In the genomic region with DNA sequence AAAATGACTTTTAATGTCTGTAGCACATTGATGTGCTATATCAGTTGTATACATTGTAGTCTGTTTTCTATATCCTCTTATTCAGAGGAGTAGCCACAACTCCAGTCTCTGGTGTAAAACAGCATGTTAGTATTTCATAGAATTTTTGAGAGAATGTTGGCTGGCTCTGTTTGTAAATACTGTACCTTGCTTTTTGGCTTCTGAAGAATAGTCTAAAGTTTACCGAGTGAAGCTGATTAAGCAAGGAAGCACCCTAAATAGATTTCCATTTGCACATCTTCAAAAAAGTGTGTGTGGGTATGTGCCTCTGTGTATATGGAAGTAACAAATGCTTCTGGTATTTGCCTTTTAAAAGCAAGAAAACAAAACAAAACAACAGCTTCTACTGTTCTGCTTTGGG, we compare ENCODE assay signal across 27 cellular contexts. TPM values are rescaled to one million over a fixed set of nuclear protein-coding genes. Genes with fewer than 3 reads are reported as not detected.
DNase-seq lines count a peak whose midpoint lies in the region; ATAC-seq, FAIRE-seq and TF ChIP-seq lines count a peak whose summit lies in the region.
"Had no signal": no experiment of that assay in that cellular context is flagged by ENCODE, and none has a peak within 500 bp of the region (broad histone marks: within the 10 kb centered on the region; RNA-seq: fewer than 3 reads in every experiment).

No MANE protein-coding gene starts in this region.

- H3K36me3 Mint-ChIP-seq in GM23338 (ENCODE audit: low read depth), result peaks cover 4% of the 10 kb centered on the region

- H3K9ac ChIP-seq in K562 (ENCODE audit: insufficient read depth in 1 of 2, low read depth in 2 of 2, low read length in 2 of 2), result no peak overlapping the region
- H3K9ac ChIP-seq: BLaER1, parathyroid adenoma had no signal

- FAIRE-seq in K562 (lab: Jason Lieb, UNC), result no peak
- FAIRE-seq: GM18507 had no signal

- no peak for TF ChIP-seq EP300 in K562 (IDR thresholded peaks at IDR 0.05; ENCODE audit: low read length)

- BruUV-seq in K562 (replicated peaks; lab: Mats Ljungman, UMichigan), result no TSS peak

- no peak for TF ChIP-seq POLR2A in K562 (conservative IDR thresholded peaks at IDR 0.05)
- TF ChIP-seq POLR2A in right lobe of liver (IDR thresholded peaks at IDR 0.05), result no peak

- POLR2A ChIA-PET in K562 (lab: Yijun Ruan, JAX), result interaction anchor here (0.7 to 1.3 kb wide), 3 partner anchors 9 to 17 kb away, joined by 3 to 5 read pairs (median 3); no protein-coding TSS in a partner anchor

- TF ChIP-seq CTCF in GM23338 (conservative IDR thresholded peaks at IDR 0.05; ENCODE audit: low read depth in 2 of 2), result no peak
- no peak for TF ChIP-seq CTCF in K562 (IDR thresholded peaks at IDR 0.05 in 2 of 3, conservative IDR thresholded peaks at IDR 0.05 in 1 of 3; ENCODE audit: insufficient read depth in 2 of 3, low read depth in 1 of 3, low read length in 3 of 3)
- no peak for TF ChIP-seq CTCF in right lobe of liver (IDR thresholded peaks at IDR 0.05)

- in situ Hi-C loops in K562 (cut with MboI), result no loop called here
- in situ Hi-C loops in KBM-7 (cut with MboI; ENCODE audit: low pct_unique_long_range_greater_than_20kb, low sequenced_read_pairs), result no loop called here

- no peak overlapping the region for H3K27ac Mint-ChIP-seq in GM23338
- H3K27ac Mint-ChIP-seq: activated naive CD8-positive, alpha-beta T cell treated with anti-CD3 and anti-CD28 coated beads, Interleukin-2, amount 50 U/mL, for 24 hours had no signal

- intact Hi-C loops in K562 (cut with micrococcal nuclease) (no loop called here), right lobe of liver (cut with DNase I) (no loop called here)

- H3K27me3 Mint-ChIP-seq in GM23338 (ENCODE audit: insufficient read depth, low read depth, poor library complexity), result peaks cover 5% of the 10 kb centered on the region
- H3K27me3 Mint-ChIP-seq: activated naive CD8-positive, alpha-beta T cell treated with anti-CD3 and anti-CD28 coated beads, Interleukin-2, amount 50 U/mL, for 24 hours; naive thymus-derived CD4-positive, alpha-beta T cell had no signal

- CTCF ChIA-PET in K562 (lab: Yijun Ruan, JAX; ENCODE audit: low intra/inter-chr PET ratio), result no interaction called here

- WGBS in K562 (ENCODE audit: insufficient coverage, low coverage, missing lambda C conversion rate), result 44% methylated on average over 1 of the region's 1 CpG
- WGBS in right lobe of liver (ENCODE audit: insufficient coverage, low coverage, low lambda C conversion rate, missing lambda C conversion rate), result 5% methylated on average over 1 of the region's 1 CpG

- H3K27ac ChIP-seq in GM23338 (ENCODE audit: low read depth) (peak overlapping the region; percentile 32; the same call in 1 of the 2 replicates), K562 (ENCODE audit: extremely low read depth, low read depth, low read length) (0 out of 3 replicates have a peak overlapping the region, but pooled peaks have one; percentile 6), right lobe of liver (peak overlapping the region in 2 of 3 donors; percentile 20 to 47), substantia nigra (ENCODE audit: low read depth, low read length, poor library complexity, severe bottlenecking) (peak overlapping the region; percentile 74)
- H3K27ac ChIP-seq: BLaER1, parathyroid adenoma, SJCRH30 had no signal

- H3K9me2 ChIP-seq in GM23338 (ENCODE audit: insufficient read depth), result no peaks in the 10 kb centered on the region

- H3F3A ChIP-seq in GM23338 (replicated peaks; ENCODE audit: low read depth), result no peaks in the 10 kb centered on the region

- peaks cover 67% of the 10 kb centered on the region for H3K4me1 ChIP-seq in GM23338 (ENCODE audit: insufficient read depth)
- H3K4me1 ChIP-seq in K562 (replicated peaks in 1 of 2; ENCODE audit: control insufficient read depth in 2 of 2, insufficient read depth in 2 of 2, low read length in 2 of 2), result peaks cover 7 to 31% of the 10 kb centered on the region in 2 experiments; a peak in 4 of 5 replicates
- H3K4me1 ChIP-seq in right lobe of liver, result peaks cover 0 to 57% (median 26%) of the 10 kb centered on the region in 4 donors

- no peak overlapping the region for H3K4me3 Mint-ChIP-seq in GM23338
- H3K4me3 Mint-ChIP-seq: activated naive CD8-positive, alpha-beta T cell treated with anti-CD3 and anti-CD28 coated beads, Interleukin-2, amount 50 U/mL, for 24 hours had no signal

- no peak for TF ChIP-seq RAD21 in K562 (CRISPR knock-in tag; conservative IDR thresholded peaks at IDR 0.05 in 1 of 2, IDR thresholded peaks at IDR 0.05 in 1 of 2)

- no peak overlapping the region for H3K4me3 ChIP-seq in GM23338
- H3K4me3 ChIP-seq in K562, result no peak overlapping the region
- H3K4me3 ChIP-seq in right lobe of liver, result peak overlapping the region in 1 of 3 donors; percentile 5
- H3K4me3 ChIP-seq: BLaER1, lung, SJCRH30, tibial nerve had no signal

- no peaks in the 10 kb centered on the region for H3K27me3 ChIP-seq in GM23338 (ENCODE audit: insufficient read depth)
- H3K27me3 ChIP-seq in K562 (ENCODE audit: control insufficient read depth in 2 of 2, insufficient read depth in 2 of 2, low read length in 2 of 2), result no peaks in the 10 kb centered on the region
- no peaks in the 10 kb centered on the region for H3K27me3 ChIP-seq in right lobe of liver
- H3K27me3 ChIP-seq: BLaER1, brain microvascular endothelial cell, SJCRH30, tibial nerve had no signal

- DNase-seq in GM23338 (ENCODE audit: low spot score) (no peak), K562 (ENCODE audit: extremely low read depth in 1 of 4, low spot score in 3 of 4) (no peak), right lobe of liver (no peak), substantia nigra (lab: John Stamatoyannopoulos, UW) (no peak), KBM-7 (no peak), NOMO-1 treated with DMSO at 0.1 percent for 48 hours (lab: John Stamatoyannopoulos, UW; ENCODE audit: unreplicated experiment) (no peak)
- DNase-seq in activated CD4-positive, alpha-beta T cell treated with anti-CD3 and anti-CD28 coated beads, Interleukin-2, amount 50 U/mL, for 1 hour, result no peak
- DNase-seq: activated CD4-positive, alpha-beta T cell treated with anti-CD3 and anti-CD28 coated beads, Interleukin-2, amount 50 U/mL, for 4 hours; activated effector memory CD4-positive, alpha-beta T cell treated with Interleukin-2 at 50 U/mL for 16 hours; activated naive CD8-positive, alpha-beta T cell treated with anti-CD3 and anti-CD28 coated beads, Interleukin-2, amount 50 U/mL, for 24 hours; brain microvascular endothelial cell; foreskin melanocyte; islet precursor cell; MM.1S; naive thymus-derived CD4-positive, alpha-beta T cell; NCI-H1694; NCI-H345; NCI-H82; SJCRH30; stimulated activated CD4-positive, alpha-beta T cell treated with anti-CD3 and anti-CD28 coated beads, Interleukin-1b, Interleukin-23, amount 100 ng/mL, for 48 hours; stimulated activated naive CD4-positive, alpha-beta T cell; T-helper 1 cell had no signal

- ATAC-seq in GM23338, result no peak
- no peak for ATAC-seq in K562
- peak in 3 of 4 donors; percentile 17 to 54 (median 23) for ATAC-seq in right lobe of liver
- ATAC-seq: activated naive CD8-positive, alpha-beta T cell treated with anti-CD3 and anti-CD28 coated beads, Interleukin-2, amount 50 U/mL, for 24 hours; naive thymus-derived CD4-positive, alpha-beta T cell had no signal

- H3K36me3 ChIP-seq in GM23338 (ENCODE audit: insufficient read depth) (no peaks in the 10 kb centered on the region), K562 (ENCODE audit: control insufficient read depth, insufficient read depth, low read length) (no peaks in the 10 kb centered on the region), right lobe of liver (no peaks in the 10 kb centered on the region)
- H3K36me3 ChIP-seq: tibial nerve had no signal

- H3K9me3 ChIP-seq in K562 (replicated peaks; ENCODE audit: control insufficient read depth, insufficient read depth, low read depth, low read length), result no peaks in the 10 kb centered on the region
- no peaks in the 10 kb centered on the region for H3K9me3 ChIP-seq in right lobe of liver
- H3K9me3 ChIP-seq: tibial nerve had no signal

- no peak overlapping the region for H3K4me2 ChIP-seq in GM23338
- H3K4me2 ChIP-seq in K562 (ENCODE audit: insufficient read depth, low read length), result no peak overlapping the region; the same call in 1 of the 2 replicates
- H3K4me2 ChIP-seq: BLaER1 had no signal

- H3K4me1 Mint-ChIP-seq in GM23338, result peaks cover 65% of the 10 kb centered on the region

- H3K79me2 ChIP-seq in GM23338 (replicated peaks; ENCODE audit: insufficient read depth) (peaks cover 90% of the 10 kb centered on the region), K562 (ENCODE audit: control insufficient read depth, insufficient read depth, low read length) (peaks cover 64% of the 10 kb centered on the region)

- H3K9me3 Mint-ChIP-seq in GM23338, result no peaks in the 10 kb centered on the region
- H3K9me3 Mint-ChIP-seq: activated naive CD8-positive, alpha-beta T cell treated with anti-CD3 and anti-CD28 coated beads, Interleukin-2, amount 50 U/mL, for 24 hours; naive thymus-derived CD4-positive, alpha-beta T cell had no signal

- no peaks in the 10 kb centered on the region for H3K9me1 ChIP-seq in K562 (ENCODE audit: control insufficient read depth, insufficient read depth, low read length)

- H2AFZ ChIP-seq in GM23338, result no peak overlapping the region
- no peak overlapping the region for H2AFZ ChIP-seq in K562 (ENCODE audit: low read depth, low read length)
- H2AFZ ChIP-seq: parathyroid adenoma had no signal

- H4K20me1 ChIP-seq in GM23338 (replicated peaks; ENCODE audit: insufficient read depth), result peaks cover 32% of the 10 kb centered on the region
- H4K20me1 ChIP-seq in K562 (replicated peaks; ENCODE audit: control insufficient read depth, insufficient read depth, low read length), result peaks cover 6% of the 10 kb centered on the region; the same call in 1 of the 2 replicates

RNA-seq across cellular contexts. Expression of gene MAP4K4, which starts 50.5 kb away (rescaled TPM):
- total RNA-seq in GM23338 (2014; rRNA removed; shearing (Covaris generic)), result 77.2 and 99.2 TPM in 2 replicates
- polyA plus RNA-seq in GM23338 (2016; fragmentation: Nextera tagmentation; extraction: Ambion mirVana) (32.2 and 34.6 TPM in 2 replicates), K562 (2011; rRNA removed) (42.4 and 51.4 TPM in 2 replicates), K562 (2014; fragmentation: Illumina TruSeq; extraction: Trizol) (68.8 and 76.4 TPM in 2 replicates), K562 (2014; fragmentation: Nextera tagmentation; extraction: Ambion mirVana) (1 to 10 TPM; 7.6 to 7.8 TPM), K562 (2014; rRNA removed) (44.5 and 50.6 TPM in 2 replicates)
- 111 and 172 TPM in 2 replicates for total RNA-seq in K562 (2011; cell fraction: chromatin; rRNA removed; ENCODE audit: low replicate concordance)
- total RNA-seq in K562 (2011; cell fraction: nucleolus; rRNA removed), result 52.4 and 63.6 TPM in 2 replicates
- total RNA-seq in K562 (2011; cell fraction: nucleoplasm; rRNA removed), result 100 and 133 TPM in 2 replicates
- total RNA-seq in K562 (2014; rRNA removed) (48.8 and 50.2 TPM in 2 replicates), K562 (2014; rRNA removed; fragmentation: Illumina TruSeq; extraction: Trizol) (45.7 and 49.1 TPM in 2 replicates), K562 (2015; rRNA removed; fragmentation: Illumina TruSeq; extraction: Trizol) (51.4 and 58.4 TPM in 2 replicates), K562 (2021) (64.1 and 72.8 TPM in 2 replicates), right lobe of liver (10 to 100 TPM; 29.8 to 36.5 (median 31.1) TPM)
- 26.1 and 28.9 TPM in 2 replicates for polyA plus RNA-seq in K562 (2011; cell fraction: cytosol; rRNA removed)
- 96.3 and 105 TPM in 2 replicates for polyA plus RNA-seq in K562 (2011; cell fraction: nucleus; rRNA removed)
- 42.4 and 73.8 TPM in 2 replicates for polyA plus RNA-seq in K562 (2012)
- polyA minus RNA-seq in K562 (2011; rRNA and poly(A)+ RNA removed), result 93.2 and 93.9 TPM in 2 replicates
- polyA minus RNA-seq in K562 (2011; cell fraction: cytosol; rRNA and poly(A)+ RNA removed), result 37.0 and 44.3 TPM in 2 replicates
- polyA minus RNA-seq in K562 (2011; cell fraction: nucleus; rRNA and poly(A)+ RNA removed), result 83.3 and 132 TPM in 2 replicates

Comparison
In these comparisons a context has a peak if more than half of its experiments do, and no peak if none do; other contexts are left out.
1. ATAC-seq: peak in right lobe of liver (3 of 4); none in GM23338 (single experiment) and K562 (single experiment).
2. H3K27ac ChIP-seq: peak in every context shown above with its lines; median percentile 74 in substantia nigra; 34 in right lobe of liver; 32 in GM23338; 6 in K562.